29 cellular contexts compared by ENCODE assay signal in the genomic region with DNA sequence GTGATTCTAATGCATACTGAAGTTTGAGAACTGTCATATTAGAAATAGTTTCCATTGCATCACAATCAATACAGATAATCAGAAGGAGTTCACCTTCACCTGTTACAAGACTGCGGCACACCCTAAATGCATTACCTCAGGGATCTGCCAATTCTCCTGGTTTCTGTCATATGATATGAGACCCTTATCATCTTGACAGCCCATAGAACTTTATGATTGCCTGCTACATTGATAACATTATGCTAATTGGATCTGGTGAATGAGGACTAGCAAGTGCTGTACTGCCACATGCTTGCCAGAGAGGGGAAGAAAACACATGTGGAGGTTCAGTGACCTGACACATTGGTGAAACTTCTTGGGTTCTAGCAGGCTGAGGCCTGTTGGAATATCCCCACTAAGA. TPM values are rescaled to one million over a fixed set of nuclear protein-coding genes. Genes with fewer than 3 reads are reported as not detected.
"Had no signal": no experiment of that assay in that cellular context is flagged by ENCODE, and none has a peak within 500 bp of the region (broad histone marks: within the 10 kb centered on the region; RNA-seq: fewer than 3 reads in every experiment).

No MANE protein-coding gene starts in this region.

- H3K27me3 ChIP-seq: esophagus squamous epithelium, gastrocnemius medialis, left lung had no signal

- H3K9me3 ChIP-seq: esophagus squamous epithelium, gastrocnemius medialis, heart right ventricle, left lung, lower lobe of right lung had no signal

- H3K36me3 ChIP-seq: esophagus squamous epithelium, gastrocnemius medialis, heart right ventricle, left lung, lower lobe of right lung had no signal

- H3K27ac ChIP-seq: coronary artery, dorsolateral prefrontal cortex, epithelial cell of prostate, esophagus squamous epithelium, gastrocnemius medialis, heart right ventricle, left lung, lower lobe of right lung had no signal

- H3K4me3 ChIP-seq: coronary artery, dorsolateral prefrontal cortex, esophagus squamous epithelium, gastrocnemius medialis, heart right ventricle, left lung, lower lobe of right lung had no signal

- FAIRE-seq: colon, endometrium, islet of Langerhans, kidney had no signal

- DNase-seq: dermis blood vessel endothelial cell; dorsolateral prefrontal cortex; effector CD4-positive, alpha-beta T cell; effector memory CD4-positive, alpha-beta T cell; erythroblast; esophagus squamous epithelium; foreskin fibroblast; foreskin melanocyte; gastrocnemius medialis; glutamatergic neuron; head of caudate nucleus; heart right ventricle; hippocampal formation; kidney; kidney glomerular epithelial cell; left colon; left lung; left ventricle myocardium superior; lower lobe of right lung; mesendoderm; midbrain had no signal

- H3K4me1 ChIP-seq: esophagus squamous epithelium, gastrocnemius medialis, heart right ventricle, left lung, lower lobe of right lung had no signal

RNA-seq across cellular contexts. Expression of a gene that starts 57.8 kb away (rescaled TPM):
- total RNA-seq: dermis blood vessel endothelial cell, esophagus squamous epithelium, glomerular endothelial cell, lung microvascular endothelial cell, mononuclear cell had no signal
